ENCODE assay signal across 8 cellular contexts in genomic region chr16:11254913-11255736, GRCh38. TPM values are rescaled to one million over a fixed set of nuclear protein-coding genes. Genes with fewer than 3 reads are reported as not detected.
DNase-seq lines count a peak whose midpoint lies in the region; ATAC-seq and TF ChIP-seq lines count a peak whose summit lies in the region.

No MANE protein-coding gene starts in this region.

- H3K4me3 ChIP-seq in HFF-Myc (replicated peaks; ENCODE audit: low read depth, low read length), result peak overlapping the region; percentile 64
- peak overlapping the region; percentile 87 for H3K4me3 ChIP-seq in OCI-LY1 (ENCODE audit: low read depth, low read length, poor library complexity, severe bottlenecking)
- H3K4me3 ChIP-seq in cardiac muscle cell, result peak overlapping the region; percentile 81
- peak overlapping the region; percentile 96 for H3K4me3 ChIP-seq in psoas muscle

- H4K20me1 ChIP-seq in OCI-LY1 (ENCODE audit: insufficient read depth, low read length), result no peaks in the 10 kb centered on the region

- DNase-seq in GM10248 (ENCODE audit: extremely low spot score), result no peak
- DNase-seq in HFF-Myc (ENCODE audit: extremely low read depth, low read depth), result no peak
- DNase-seq in activated naive CD4-positive, alpha-beta T cell (lab: John Stamatoyannopoulos, UW), result peak; percentile 35 to 64 (median 50)
- peak; percentile 62 to 74 for DNase-seq in cardiac muscle cell (ENCODE audit: low read depth in 1 of 2, low spot score in 1 of 2)
- peak; percentile 37 to 64 for DNase-seq in psoas muscle
- DNase-seq in middle frontal gyrus (ENCODE audit: extremely low spot score, low spot score), result no peak

- POLR2A ChIA-PET in GM10248 (lab: Yijun Ruan, JAX), result interaction anchor here (0.6 to 3.5 kb wide), 51 partner anchors 9 to 329 kb away, joined by 3 to 52 read pairs (median 6); partner anchors contain the start of genes DEXI and TNP2

- H3F3A ChIP-seq in OCI-LY1 (ENCODE audit: insufficient read depth, low read length), result no peaks in the 10 kb centered on the region; the same call in 1 of the 2 replicates

- H3K9me3 ChIP-seq in OCI-LY1 (ENCODE audit: low read length) (no peaks in the 10 kb centered on the region), cardiac muscle cell (ENCODE audit: low read depth) (no peaks in the 10 kb centered on the region), psoas muscle (no peaks in the 10 kb centered on the region)

- H3K36me3 ChIP-seq in OCI-LY1 (ENCODE audit: insufficient read depth, low read length), result peaks cover 30% of the 10 kb centered on the region
- no peaks in the 10 kb centered on the region for H3K36me3 ChIP-seq in cardiac muscle cell
- no peaks in the 10 kb centered on the region for H3K36me3 ChIP-seq in psoas muscle (ENCODE audit: insufficient read depth in 1 of 2, low read depth in 1 of 2)

- H3K9ac ChIP-seq in OCI-LY1 (ENCODE audit: low read length), result peak overlapping the region; percentile 87

- H2AFZ ChIP-seq in OCI-LY1 (ENCODE audit: low read length), result no peak overlapping the region

- H3K79me2 ChIP-seq in OCI-LY1 (ENCODE audit: insufficient read depth, low read length), result no peaks in the 10 kb centered on the region

- no peaks in the 10 kb centered on the region for H3K9me2 ChIP-seq in OCI-LY1 (ENCODE audit: low read depth, low read length)

- CTCF ChIA-PET in GM10248 (lab: Yijun Ruan, JAX), result interaction anchor here (0.6 to 9.7 kb wide), 47 partner anchors 9 to 484 kb away, joined by 3 to 182 read pairs (median 4); partner anchors contain the start of genes DEXI, PRM3, RMI2 and TNP2

- peak overlapping the region; percentile 92 for H3K27ac ChIP-seq in OCI-LY1 (ENCODE audit: low read depth, low read length, poor library complexity, severe bottlenecking)
- H3K27ac ChIP-seq in cardiac muscle cell, result no peak overlapping the region
- H3K27ac ChIP-seq in psoas muscle, result peak overlapping the region; percentile 95

- 6 to 11% (median 10%) methylated on average over 89 to 105 of the region's 105 CpGs for WGBS in psoas muscle, 3 donors

- peaks cover 70% of the 10 kb centered on the region for H3K4me1 ChIP-seq in OCI-LY1 (ENCODE audit: insufficient read depth, low read length, severe bottlenecking)
- H3K4me1 ChIP-seq in cardiac muscle cell (ENCODE audit: low read depth), result no peaks in the 10 kb centered on the region
- peaks cover 16% of the 10 kb centered on the region for H3K4me1 ChIP-seq in psoas muscle

- peak; percentile 39 for TF ChIP-seq CTCF in GM10248 (IDR thresholded peaks at IDR 0.05; ENCODE audit: control extremely low read depth, extremely low read depth, low read depth, missing control alignments)
- no peak for TF ChIP-seq CTCF in HFF-Myc (IDR thresholded peaks at IDR 0.05; ENCODE audit: low read depth, low read length, missing control alignments)
- peak; percentile 49 for TF ChIP-seq CTCF in OCI-LY1 (IDR thresholded peaks at IDR 0.05; ENCODE audit: low read length)
- peak; percentile 26 for TF ChIP-seq CTCF in cardiac muscle cell (IDR thresholded peaks at IDR 0.05; ENCODE audit: low read depth, low read length)
- TF ChIP-seq CTCF in psoas muscle (IDR thresholded peaks at IDR 0.05), result no peak

- peak overlapping the region; percentile 89 for H3K4me2 ChIP-seq in OCI-LY1 (ENCODE audit: low read length)

- H3K27me3 ChIP-seq in OCI-LY1 (ENCODE audit: insufficient read depth, low read length) (no peaks in the 10 kb centered on the region), cardiac muscle cell (no peaks in the 10 kb centered on the region), psoas muscle (ENCODE audit: insufficient read depth in 3 of 3, low read length in 2 of 3) (no peaks in the 10 kb centered on the region)

- no peak for ATAC-seq in psoas muscle
- ATAC-seq in GM19455 (IDR thresholded peaks at IDR 0.05; ENCODE audit: unreplicated experiment), result no peak

- intact Hi-C loops in psoas muscle (cut with DNase I), result loop anchor here (5.0 kb wide), 3 partner anchors 102 to 173 kb away; no protein-coding TSS in a partner anchor

RNA-seq across cellular contexts. Expression of gene SOCS1, which starts 0.9 kb away (rescaled TPM):
- total RNA-seq in cardiac muscle cell (7.3 and 11.0 TPM in 2 replicates), psoas muscle (1 to 10 TPM in 2 of 4 donors, under 1 TPM in 2; 0.44 to 8.4 (median 1.5) TPM)
- polyA plus RNA-seq in cardiac muscle cell (3.4 and 3.6 TPM in 2 replicates), psoas muscle (10 to 100 TPM in 1 of 3 donors, 1 to 10 TPM in 1, under 1 TPM in 1; 0.72 to 12.6 (median 2.1) TPM)

RNA-seq across cellular contexts. Expression of gene TNP2, which starts 14.0 kb away (rescaled TPM):
- total RNA-seq in cardiac muscle cell (not detected in 2 replicates), psoas muscle (not detected)
- polyA plus RNA-seq in cardiac muscle cell (not detected in 2 replicates), psoas muscle (not detected)

RNA-seq across cellular contexts. Expression of gene PRM3, which starts 18.3 kb away (rescaled TPM):
- not detected in 2 replicates for total RNA-seq in cardiac muscle cell
- polyA plus RNA-seq in cardiac muscle cell, result not detected in 2 replicates
- not detected for total RNA-seq in psoas muscle
- not detected for polyA plus RNA-seq in psoas muscle

RNA-seq across cellular contexts. Expression of gene PRM2, which starts 21.2 kb away (rescaled TPM):
- total RNA-seq in cardiac muscle cell, result 0.42 TPM in 1 of 2 replicates, not detected in the other
- not detected in 2 replicates for polyA plus RNA-seq in cardiac muscle cell
- total RNA-seq in psoas muscle, result not detected
- not detected for polyA plus RNA-seq in psoas muscle

RNA-seq across cellular contexts. Expression of gene PRM1, which starts 26.0 kb away (rescaled TPM):
- total RNA-seq in cardiac muscle cell (not detected in 2 replicates), psoas muscle (not detected)
- polyA plus RNA-seq in cardiac muscle cell (not detected in 2 replicates), psoas muscle (not detected)

Comparison
In these comparisons a context has a peak if more than half of its experiments do, and no peak if none do; other contexts are left out.
1. DNase-seq: peak in activated naive CD4-positive, alpha-beta T cell (4 of 4), cardiac muscle cell (2 of 2) and psoas muscle (2 of 2); none in GM10248 (single experiment), HFF-Myc (single experiment) and middle frontal gyrus (single experiment).
2. CTCF ChIP-seq: peak in GM10248 (single experiment), OCI-LY1 (single experiment) and cardiac muscle cell (single experiment); none in HFF-Myc (single experiment) and psoas muscle (single experiment).
3. Peak in every context shown above with its lines, with median percentiles within 50 percentile points of each other: H3K4me3 ChIP-seq.